Comparison of ENCODE assay signal across 1 cellular context in the genomic region with DNA sequence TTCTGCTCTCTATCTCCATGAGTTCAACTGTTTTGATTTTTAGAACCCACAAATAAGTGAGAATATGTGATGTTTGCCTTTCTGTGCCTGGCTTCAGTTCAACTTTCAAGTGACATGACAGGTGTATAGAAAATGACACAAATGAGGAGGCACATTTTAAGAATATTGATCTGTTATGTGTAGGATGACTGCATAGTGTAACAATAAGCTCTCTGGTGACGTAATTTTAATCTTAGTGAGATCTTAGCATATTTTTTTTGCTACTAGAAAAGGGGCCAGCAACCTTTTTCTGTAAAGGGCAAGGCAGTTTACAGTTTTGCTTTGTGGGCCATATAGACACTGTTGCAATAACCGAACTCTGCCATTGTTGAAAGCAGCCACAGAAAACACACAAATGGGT.
TF ChIP-seq lines count a peak whose summit lies in the region.

No MANE protein-coding gene starts in this region.

TF ChIP-seq in HepG2, 621 proteins besides CTCF, POLR2A, EP300 and RAD21 (continued from another document):
- TF ChIP-seq, protein P1, sequence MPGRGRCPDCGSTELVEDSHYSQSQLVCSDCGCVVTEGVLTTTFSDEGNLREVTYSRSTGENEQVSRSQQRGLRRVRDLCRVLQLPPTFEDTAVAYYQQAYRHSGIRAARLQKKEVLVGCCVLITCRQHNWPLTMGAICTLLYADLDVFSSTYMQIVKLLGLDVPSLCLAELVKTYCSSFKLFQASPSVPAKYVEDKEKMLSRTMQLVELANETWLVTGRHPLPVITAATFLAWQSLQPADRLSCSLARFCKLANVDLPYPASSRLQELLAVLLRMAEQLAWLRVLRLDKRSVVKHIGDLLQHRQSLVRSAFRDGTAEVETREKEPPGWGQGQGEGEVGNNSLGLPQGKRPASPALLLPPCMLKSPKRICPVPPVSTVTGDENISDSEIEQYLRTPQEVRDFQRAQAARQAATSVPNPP (CRISPR knock-in tag; IDR thresholded peaks at IDR 0.05), result no peak
- TF ChIP-seq CREB1 (IDR thresholded peaks at IDR 0.05), result peak; percentile 77
- no peak for TF ChIP-seq CREB1 (CRISPR knock-in tag; IDR thresholded peaks at IDR 0.05)
